37 cellular contexts compared by ENCODE assay signal in genomic region chr22:24905909-24906308, GRCh38. TPM values are rescaled to one million over a fixed set of nuclear protein-coding genes. Genes with fewer than 3 reads are reported as not detected.
"Had no signal": no experiment of that assay in that cellular context is flagged by ENCODE, and none has a peak within 500 bp of the region (broad histone marks: within the 10 kb centered on the region; RNA-seq: fewer than 3 reads in every experiment).

No MANE protein-coding gene starts in this region.

- ATAC-seq: activated CD8-positive, alpha-beta T cell treated with anti-CD3 and anti-CD28 coated beads for 36 hours; activated naive CD4-positive, alpha-beta T cell treated with anti-CD3 and anti-CD28 coated beads, Interleukin-2, amount 50 U/mL, for 72 hours; activated T-cell treated with anti-CD3 and anti-CD28 coated beads, Interleukin-2, amount 50 U/mL, for 4 hours; activated T-cell treated with anti-CD3 and anti-CD28 coated beads, Interleukin-2, amount 50 U/mL, for 72 hours; activated T-helper 17 cell treated with anti-CD3 and anti-CD28 coated beads, Interleukin-2, amount 50 U/mL, for 72 hours; body of pancreas had no signal

- H3K4me1 ChIP-seq: adrenal gland, body of pancreas, breast epithelium had no signal

- H3K27ac ChIP-seq: adrenal gland, body of pancreas, brain microvascular endothelial cell, breast epithelium, VCaP had no signal

- DNase-seq: activated B cell treated with CpG ODN at 0.5 μM for 24 hours; activated CD4-positive, alpha-beta memory T cell treated with anti-CD3 and anti-CD28 coated beads for 36 hours; activated CD4-positive, alpha-beta T cell treated with anti-CD3 and anti-CD28 coated beads for 4 hours; activated CD4-positive, alpha-beta T cell treated with anti-CD3 and anti-CD28 coated beads, Interleukin-2, amount 10 ng/mL, durations not matched to agents 24 days and 14 days; activated CD4-positive, alpha-beta T cell treated with anti-CD3 and anti-CD28 coated beads, Interleukin-2, amount 50 U/mL, for 1 hour; activated CD4-positive, alpha-beta T cell treated with anti-CD3 and anti-CD28 coated beads, Interleukin-2, amount 50 U/mL, for 4 hours; activated CD4-positive, CD25-positive, alpha-beta regulatory T cell treated with anti-CD3 and anti-CD28 coated beads, Interleukin-2, amount 50 U/mL, for 72 hours; activated CD8-positive, alpha-beta memory T cell treated with anti-CD3 and anti-CD28 coated beads, Interleukin-2, amount 50 U/mL, for 4 hours; activated CD8-positive, alpha-beta T cell treated with anti-CD3 and anti-CD28 coated beads for 36 hours; activated effector memory CD4-positive, alpha-beta T cell treated with anti-CD3 and anti-CD28 coated beads, Interleukin-2, amount 50 U/mL, for 16 hours; activated gamma-delta T cell treated with Interleukin-2 at 50 U/mL for 16 hours; activated naive CD4-positive, alpha-beta T cell; activated naive CD4-positive, alpha-beta T cell treated with anti-CD3 and anti-CD28 coated beads for 36 hours; activated naive CD4-positive, alpha-beta T cell treated with anti-CD3 and anti-CD28 coated beads, Interleukin-2, amount 50 U/mL, for 16 hours; activated naive CD8-positive, alpha-beta T cell treated with anti-CD3 and anti-CD28 coated beads for 36 hours; activated T-cell treated with anti-CD3 and anti-CD28 coated beads for 4 hours; activated T-cell treated with anti-CD3 and anti-CD28 coated beads, Interleukin-2, amount 50 U/mL, for 1 hour; activated T-cell treated with anti-CD3 and anti-CD28 coated beads, Interleukin-2, amount 50 U/mL, for 4 hours; activated T-cell treated with anti-CD3 and anti-CD28 coated beads, Interleukin-2, amount 50 U/mL, for 72 hours; adrenal gland; amniotic stem cell; body of pancreas; brain microvascular endothelial cell; central memory CD4-positive, alpha-beta T cell; T-helper 2 cell; T-helper 9 cell had no signal

- H3K27me3 ChIP-seq: adrenal gland, body of pancreas, brain microvascular endothelial cell, breast epithelium had no signal

- H3K36me3 ChIP-seq: adrenal gland, brain microvascular endothelial cell, breast epithelium had no signal

- H3K4me3 ChIP-seq: adrenal gland, body of pancreas, breast epithelium had no signal

- FAIRE-seq: astrocyte, TTC549 had no signal

RNA-seq across cellular contexts. Expression of gene LHFPL7, which starts 40.6 kb away (rescaled TPM):
- total RNA-seq: activated B cell treated with CpG ODN at 0.5 μM for 24 hours; activated CD4-positive, alpha-beta memory T cell treated with anti-CD3 and anti-CD28 coated beads for 36 hours; activated CD4-positive, alpha-beta T cell treated with anti-CD3 and anti-CD28 coated beads, Interleukin-2, amount 10 ng/mL, durations not matched to agents 24 days and 14 days; activated CD8-positive, alpha-beta memory T cell treated with anti-CD3 and anti-CD28 coated beads for 36 hours; activated CD8-positive, alpha-beta T cell treated with anti-CD3 and anti-CD28 coated beads for 36 hours; activated naive CD4-positive, alpha-beta T cell treated with anti-CD3 and anti-CD28 coated beads for 36 hours; activated naive CD4-positive, alpha-beta T cell treated with anti-CD3 and anti-CD28 coated beads, Interleukin-2, amount 50 U/mL, for 72 hours; activated naive CD8-positive, alpha-beta T cell treated with anti-CD3 and anti-CD28 coated beads for 36 hours; activated T-cell treated with anti-CD3 and anti-CD28 coated beads, Interleukin-2, amount 50 U/mL, for 4 hours; activated T-cell treated with anti-CD3 and anti-CD28 coated beads, Interleukin-2, amount 50 U/mL, for 72 hours; activated T-helper 1 cell treated with anti-CD3 and anti-CD28 coated beads, Interleukin-12 subunit alpha, Interleukin-12 subunit beta, Interleukin-2, Interleukin-4 antibody, amounts not matched to agents 30 ng/mL and 10 ng/mL and 1 ng/mL, durations not matched to agents 14 hours and 24 hours and 36 hours; activated T-helper 17 cell treated with anti-CD3 and anti-CD28 coated beads, Interleukin-2, amount 50 U/mL, for 72 hours; adrenal gland; aorta; astrocyte; body of pancreas; breast epithelium; cardiac septum; cerebellum had no signal
- polyA plus RNA-seq: adrenal gland, aorta had no signal
